ENCODE assay signal across 9 cellular contexts in genomic region chr19:771332-771785, GRCh38. TPM values are rescaled to one million over a fixed set of nuclear protein-coding genes. Genes with fewer than 3 reads are reported as not detected.
DNase-seq lines count a peak whose midpoint lies in the region; ATAC-seq, FAIRE-seq and TF ChIP-seq lines count a peak whose summit lies in the region.
"Had no signal": no experiment of that assay in that cellular context is flagged by ENCODE, and none has a peak within 500 bp of the region (broad histone marks: within the 10 kb centered on the region; RNA-seq: fewer than 3 reads in every experiment).

No MANE protein-coding gene starts in this region.

- CTCF ChIA-PET in A673 (lab: Charles Lee), result no interaction called here

- no peak overlapping the region for H3K27ac Mint-ChIP-seq in neural crest cell (ENCODE audit: unreplicated experiment)

- H3K27me3 ChIP-seq in A673 (replicated peaks; ENCODE audit: insufficient read depth, low read depth, low read length, poor library complexity) (no peaks in the 10 kb centered on the region), colonic mucosa (no peaks in the 10 kb centered on the region)

- no peaks in the 10 kb centered on the region for H3K9me3 Mint-ChIP-seq in neural crest cell
- H3K9me3 Mint-ChIP-seq: activated naive CD4-positive, alpha-beta T cell treated with anti-CD3 and anti-CD28 coated beads, Interleukin-2, amount 50 U/mL, for 24 hours had no signal

- H3K36me3 Mint-ChIP-seq in neural crest cell (ENCODE audit: low read depth), result no peaks in the 10 kb centered on the region
- H3K36me3 Mint-ChIP-seq: activated naive CD4-positive, alpha-beta T cell treated with anti-CD3 and anti-CD28 coated beads, Interleukin-2, amount 50 U/mL, for 24 hours had no signal

- POLR2A ChIA-PET in A673 (lab: Charles Lee; ENCODE audit: low non-redundant PET), result no interaction called here

- ATAC-seq in GM18517 (IDR thresholded peaks at IDR 0.05; ENCODE audit: unreplicated experiment) (no peak), HG02852 (IDR thresholded peaks at IDR 0.05; ENCODE audit: unreplicated experiment) (no peak)

- no TSS peak for BruUV-seq in A673 (replicated peaks; lab: Mats Ljungman, UMichigan)

- peak; percentile 77 for DNase-seq in A673 (ENCODE audit: low spot score)
- DNase-seq in GM18507 (ENCODE audit: extremely low spot score, insufficient read length, low read depth), result peak; percentile 35
- peak; percentile 60 for DNase-seq in SK-N-DZ (ENCODE audit: low spot score)
- DNase-seq in colonic mucosa, result no peak
- DNase-seq in neural crest cell (ENCODE audit: low read depth, low spot score), result peak; percentile 43
- no peak for DNase-seq in cerebellum (ENCODE audit: low spot score)

- H3K4me3 Mint-ChIP-seq in neural crest cell, result no peak overlapping the region
- H3K4me3 Mint-ChIP-seq: activated naive CD4-positive, alpha-beta T cell treated with anti-CD3 and anti-CD28 coated beads, Interleukin-2, amount 50 U/mL, for 24 hours had no signal

- no peaks in the 10 kb centered on the region for H3K4me1 Mint-ChIP-seq in neural crest cell

- H3K9ac ChIP-seq in colonic mucosa (ENCODE audit: low read depth in 2 of 2, low read length in 2 of 2), result no peak overlapping the region

- intact Hi-C loops in A673 (cut with micrococcal nuclease; ENCODE audit: unreplicated experiment), result loop anchor here (2.0 to 5.0 kb wide), 3 partner anchors 91 to 211 kb away; partner anchors contain the start of gene WDR18
- intact Hi-C loops in colonic mucosa (cut with DNase I), result loop anchor here (2.0 to 10.0 kb wide), 2 partner anchors 149 to 203 kb away; no protein-coding TSS in a partner anchor

- no peak overlapping the region for H3K27ac ChIP-seq in A673 (ENCODE audit: low read depth, low read length, poor library complexity, severe bottlenecking)
- H3K27ac ChIP-seq in colonic mucosa, result no peak overlapping the region

- no peaks in the 10 kb centered on the region for H3K4me1 ChIP-seq in A673 (ENCODE audit: insufficient read depth, low read length, poor library complexity, severe bottlenecking)
- no peaks in the 10 kb centered on the region for H3K4me1 ChIP-seq in colonic mucosa

- H3K9me3 ChIP-seq in A673 (ENCODE audit: low read depth, low read length, poor library complexity, severe bottlenecking) (no peaks in the 10 kb centered on the region), colonic mucosa (no peaks in the 10 kb centered on the region)

- H3K36me3 ChIP-seq in A673 (ENCODE audit: insufficient read depth, low read length, poor library complexity, severe bottlenecking) (no peaks in the 10 kb centered on the region), colonic mucosa (no peaks in the 10 kb centered on the region)

- TF ChIP-seq CTCF in A673 (conservative IDR thresholded peaks at IDR 0.05; ENCODE audit: low read depth, low read length) (peak; percentile 51), colonic mucosa (IDR thresholded peaks at IDR 0.05) (peak; percentile 37), neural crest cell (conservative IDR thresholded peaks at IDR 0.05) (peak; percentile 63)

- no peak for FAIRE-seq in GM18507 (lab: Jason Lieb, UNC)

- H3K4me3 ChIP-seq in A673 (ENCODE audit: low read depth, low read length, poor library complexity, severe bottlenecking), result no peak overlapping the region
- H3K4me3 ChIP-seq in colonic mucosa, result no peak overlapping the region

- H3K27me3 Mint-ChIP-seq in neural crest cell (ENCODE audit: low read depth), result peaks cover 2% of the 10 kb centered on the region

RNA-seq across cellular contexts. Expression of gene MISP, which starts 20.4 kb away (rescaled TPM):
- total RNA-seq in A673 (2021), result 0.11 TPM in 1 of 2 replicates, not detected in the other
- polyA plus RNA-seq in SK-N-DZ (2014; cell fraction: cytosol; rRNA removed), result 0.59 and 1.8 TPM in 2 replicates
- polyA plus RNA-seq in SK-N-DZ (2014; cell fraction: nucleus; rRNA removed), result 0.09 TPM in 1 of 2 replicates, not detected in the other
- 100 to 1,000 TPM; 285 to 320 TPM for total RNA-seq in colonic mucosa
- total RNA-seq in neural crest cell, result 0.14 TPM in 1 of 2 replicates, not detected in the other
- total RNA-seq in cerebellum, result 0.18 TPM

RNA-seq across cellular contexts. Expression of gene PTBP1, which starts 25.9 kb away (rescaled TPM):
- total RNA-seq in A673 (2021) (713 and 800 TPM in 2 replicates), colonic mucosa (100 to 1,000 TPM; 284 to 457 TPM), neural crest cell (674 and 701 TPM in 2 replicates), cerebellum (60.0 TPM)
- polyA plus RNA-seq in SK-N-DZ (2014; cell fraction: cytosol; rRNA removed), result 295 and 360 TPM in 2 replicates
- 334 and 420 TPM in 2 replicates for polyA plus RNA-seq in SK-N-DZ (2014; cell fraction: nucleus; rRNA removed)

RNA-seq across cellular contexts. Expression of gene PLPPR3, which starts 50.4 kb away (rescaled TPM):
- total RNA-seq in A673 (2021) (13.3 and 20.1 TPM in 2 replicates), colonic mucosa (under 1 TPM in 1 of 2 donors, not detected in 1; 0.22 TPM), neural crest cell (46.3 and 50.9 TPM in 2 replicates), cerebellum (58.1 TPM)
- 153 and 228 TPM in 2 replicates for polyA plus RNA-seq in SK-N-DZ (2014; cell fraction: cytosol; rRNA removed)
- polyA plus RNA-seq in SK-N-DZ (2014; cell fraction: nucleus; rRNA removed), result 134 and 172 TPM in 2 replicates

RNA-seq across cellular contexts. Expression of gene AZU1, which starts 56.3 kb away (rescaled TPM):
- total RNA-seq in A673 (2021) (not detected in 2 replicates), colonic mucosa (under 1 TPM in 1 of 2 donors, not detected in 1; 0.27 TPM), neural crest cell (0.30 and 0.68 TPM in 2 replicates), cerebellum (0.91 TPM)
- not detected in 2 replicates for polyA plus RNA-seq in SK-N-DZ (2014; cell fraction: cytosol; rRNA removed)
- 0.39 and 0.64 TPM in 2 replicates for polyA plus RNA-seq in SK-N-DZ (2014; cell fraction: nucleus; rRNA removed)

Comparison
In these comparisons a context has a peak if more than half of its experiments do, and no peak if none do; other contexts are left out.
1. DNase-seq: peak in A673 (single experiment), GM18507 (single experiment), SK-N-DZ (single experiment) and neural crest cell (single experiment); none in colonic mucosa (single experiment) and cerebellum (single experiment).
2. RNA of gene MISP, which starts 20.4 kb away (total RNA-seq): 285 to 320 TPM in colonic mucosa; 0.18 TPM in cerebellum (single experiment), 0.11 TPM in A673 and 0.14 TPM in neural crest cell; every median in the first group is over 100 times any median in the second.
3. RNA of gene PLPPR3, which starts 50.4 kb away (total RNA-seq): 58.1 TPM in cerebellum (single experiment), 46.3 to 50.9 TPM in neural crest cell and 13.3 to 20.1 TPM in A673; 0.22 TPM in colonic mucosa; every median in the first group is over 10 times any median in the second.
4. Peak in every context shown above with its lines, with median percentiles within 50 percentile points of each other: CTCF ChIP-seq.